In genomic region chr10:91596821-91597396, GRCh38 we compare ENCODE assay signal across 11 cellular contexts. TPM values are rescaled to one million over a fixed set of nuclear protein-coding genes. Genes with fewer than 3 reads are reported as not detected.
DNase-seq lines count a peak whose midpoint lies in the region; ATAC-seq, FAIRE-seq and TF ChIP-seq lines count a peak whose summit lies in the region.
"Had no signal": no experiment of that assay in that cellular context is flagged by ENCODE, and none has a peak within 500 bp of the region (broad histone marks: within the 10 kb centered on the region; RNA-seq: fewer than 3 reads in every experiment).

No MANE protein-coding gene starts in this region.

- H3K9me3 ChIP-seq in thoracic aorta = no peaks in the 10 kb centered on the region

- peak overlapping the region; percentile 82 to 96 for H3K27ac ChIP-seq in thoracic aorta

- in situ Hi-C loops in astrocyte of the spinal cord (cut with HindIII; ENCODE audit: low sequenced_read_pairs) = no loop called here
- in situ Hi-C loops in ACHN (cut with HindIII; ENCODE audit: low pct_ligation_motif_present, low pct_unique_long_range_greater_than_20kb, low sequenced_read_pairs) = no loop called here

- H3K4me1 ChIP-seq in thoracic aorta (ENCODE audit: control insufficient read depth in 1 of 2, low read depth in 2 of 2) = peaks cover 36 to 87% of the 10 kb centered on the region in 2 donors

- ATAC-seq in thoracic aorta (ENCODE audit: insufficient number of reproducible peaks, low FRiP score, low read depth) = peak; percentile 59
- ATAC-seq in HG03025 (IDR thresholded peaks at IDR 0.05; ENCODE audit: low FRiP score, unreplicated experiment) = no peak

- H3K4me1 Mint-ChIP-seq in activated CD4-positive, alpha-beta memory T cell treated with anti-CD3 and anti-CD28 coated beads, Interleukin-2, amount 10 ng/mL, durations not matched to agents 7 days and 5 days = peaks cover 5% of the 10 kb centered on the region
- no peaks in the 10 kb centered on the region for H3K4me1 Mint-ChIP-seq in activated CD4-positive, alpha-beta memory T cell treated with anti-CD3 and anti-CD28 coated beads for 36 hours (ENCODE audit: low read depth)
- H3K4me1 Mint-ChIP-seq: CD4-positive, CD25-positive, alpha-beta regulatory T cell had no signal

- intact Hi-C loops in activated CD4-positive, alpha-beta memory T cell treated with anti-CD3 and anti-CD28 coated beads for 36 hours (cut with micrococcal nuclease) = no loop called here

- no peak for TF ChIP-seq CTCF in astrocyte of the spinal cord (IDR thresholded peaks at IDR 0.05; ENCODE audit: low read depth, low read length)
- no peak for TF ChIP-seq CTCF in thoracic aorta (IDR thresholded peaks at IDR 0.05)

- H3K27me3 Mint-ChIP-seq in activated CD4-positive, alpha-beta memory T cell treated with anti-CD3 and anti-CD28 coated beads, Interleukin-2, amount 10 ng/mL, durations not matched to agents 7 days and 5 days = peaks cover 14% of the 10 kb centered on the region
- peaks cover 13% of the 10 kb centered on the region for H3K27me3 Mint-ChIP-seq in activated CD4-positive, alpha-beta memory T cell treated with anti-CD3 and anti-CD28 coated beads for 36 hours
- H3K27me3 Mint-ChIP-seq: CD4-positive, CD25-positive, alpha-beta regulatory T cell had no signal

- peak; percentile 55 for FAIRE-seq in islet of Langerhans (lab: Jason Lieb, UNC)

- POLR2A ChIA-PET in activated CD4-positive, alpha-beta memory T cell treated with anti-CD3 and anti-CD28 coated beads, Interleukin-2, amount 10 ng/mL, durations not matched to agents 7 days and 5 days (lab: Charles Lee) = no interaction called here
- POLR2A ChIA-PET in activated CD4-positive, alpha-beta memory T cell treated with anti-CD3 and anti-CD28 coated beads for 36 hours (lab: Charles Lee) = no interaction called here

- H3K9me3 Mint-ChIP-seq in activated CD4-positive, alpha-beta memory T cell treated with anti-CD3 and anti-CD28 coated beads, Interleukin-2, amount 10 ng/mL, durations not matched to agents 7 days and 5 days = no peaks in the 10 kb centered on the region
- no peaks in the 10 kb centered on the region for H3K9me3 Mint-ChIP-seq in activated CD4-positive, alpha-beta memory T cell treated with anti-CD3 and anti-CD28 coated beads for 36 hours

- H3K36me3 ChIP-seq in thoracic aorta = no peaks in the 10 kb centered on the region

- H3K4me3 ChIP-seq in astrocyte of the spinal cord (ENCODE audit: low read depth, low read length) (no peak overlapping the region), thoracic aorta (no peak overlapping the region)

- CTCF ChIA-PET in activated CD4-positive, alpha-beta memory T cell treated with anti-CD3 and anti-CD28 coated beads, Interleukin-2, amount 10 ng/mL, durations not matched to agents 7 days and 5 days (lab: Charles Lee) = no interaction called here
- CTCF ChIA-PET in activated CD4-positive, alpha-beta memory T cell treated with anti-CD3 and anti-CD28 coated beads for 36 hours (lab: Charles Lee) = interaction anchor here (1.2 kb wide), 1 partner anchor 37 kb away, joined by 3 read pairs; no protein-coding TSS in a partner anchor

- H3K27ac Mint-ChIP-seq in activated CD4-positive, alpha-beta memory T cell treated with anti-CD3 and anti-CD28 coated beads, Interleukin-2, amount 10 ng/mL, durations not matched to agents 7 days and 5 days = peak overlapping the region; percentile 31
- H3K27ac Mint-ChIP-seq in activated CD4-positive, alpha-beta memory T cell treated with anti-CD3 and anti-CD28 coated beads for 36 hours = no peak overlapping the region
- H3K27ac Mint-ChIP-seq: CD4-positive, CD25-positive, alpha-beta regulatory T cell had no signal

- H3K4me3 Mint-ChIP-seq in activated CD4-positive, alpha-beta memory T cell treated with anti-CD3 and anti-CD28 coated beads, Interleukin-2, amount 10 ng/mL, durations not matched to agents 7 days and 5 days = no peak overlapping the region
- H3K4me3 Mint-ChIP-seq in activated CD4-positive, alpha-beta memory T cell treated with anti-CD3 and anti-CD28 coated beads for 36 hours = no peak overlapping the region
- H3K4me3 Mint-ChIP-seq: CD4-positive, CD25-positive, alpha-beta regulatory T cell had no signal

- H3K36me3 Mint-ChIP-seq in activated CD4-positive, alpha-beta memory T cell treated with anti-CD3 and anti-CD28 coated beads, Interleukin-2, amount 10 ng/mL, durations not matched to agents 7 days and 5 days (ENCODE audit: low read depth) = no peaks in the 10 kb centered on the region
- H3K36me3 Mint-ChIP-seq in activated CD4-positive, alpha-beta memory T cell treated with anti-CD3 and anti-CD28 coated beads for 36 hours = no peaks in the 10 kb centered on the region
- H3K36me3 Mint-ChIP-seq: CD4-positive, CD25-positive, alpha-beta regulatory T cell had no signal

- H3K27me3 ChIP-seq in thoracic aorta (replicated peaks; ENCODE audit: insufficient read depth) = no peaks in the 10 kb centered on the region

- no peak for DNase-seq in activated CD4-positive, alpha-beta memory T cell treated with anti-CD3 and anti-CD28 coated beads, Interleukin-2, amount 10 ng/mL, durations not matched to agents 7 days and 5 days
- no peak for DNase-seq in activated CD4-positive, alpha-beta memory T cell treated with anti-CD3 and anti-CD28 coated beads for 36 hours
- DNase-seq in astrocyte of the spinal cord (ENCODE audit: low read depth, low spot score) (peak; percentile 80), thoracic aorta (ENCODE audit: low spot score) (no peak), ACHN (no peak), SIG-M5 treated with dmso at 0.1 percent for 504 hours (lab: John Stamatoyannopoulos, UW; ENCODE audit: unreplicated experiment) (no peak)
- DNase-seq: occipital lobe; stimulated activated naive CD4-positive, alpha-beta T cell treated with Interleukin-2 at 50 U/mL for 16 hours had no signal

RNA-seq across cellular contexts. Expression of gene PPP1R3C, which starts 36.0 kb away (rescaled TPM):
- under 1 TPM in 1 of 2 experiments, not detected in 1; 0.23 TPM for total RNA-seq in activated CD4-positive, alpha-beta memory T cell treated with anti-CD3 and anti-CD28 coated beads, Interleukin-2, amount 10 ng/mL, durations not matched to agents 7 days and 5 days
- under 1 TPM in 1 of 2 experiments, not detected in 1; 0.07 TPM for total RNA-seq in activated CD4-positive, alpha-beta memory T cell treated with anti-CD3 and anti-CD28 coated beads for 36 hours
- 100 to 1,000 TPM in 1 of 2 donors, 10 to 100 TPM in 1; 89.1 to 241 TPM for total RNA-seq in thoracic aorta
- total RNA-seq: CD4-positive, CD25-positive, alpha-beta regulatory T cell had no signal

Comparison
In these comparisons a context has a peak if more than half of its experiments do, and no peak if none do; other contexts are left out.
1. RNA of gene PPP1R3C, which starts 36.0 kb away (total RNA-seq): 89.1 to 241 TPM in thoracic aorta; 0.23 TPM in activated CD4-positive, alpha-beta memory T cell treated with anti-CD3 and anti-CD28 coated beads, Interleukin-2, amount 10 ng/mL, durations not matched to agents 7 days and 5 days and 0.07 TPM in activated CD4-positive, alpha-beta memory T cell treated with anti-CD3 and anti-CD28 coated beads for 36 hours; every median in the first group is over 10 times any median in the second.